8 cellular contexts compared by ENCODE assay signal in genomic region chr2:172555522-172556283, GRCh38. TPM values are rescaled to one million over a fixed set of nuclear protein-coding genes. Genes with fewer than 3 reads are reported as not detected.
A peak's percentile ranks its signal among the peaks of the same experiment; 100 is the strongest.
DNase-seq lines count a peak whose midpoint lies in the region; ATAC-seq and TF ChIP-seq lines count a peak whose summit lies in the region.

Gene PDK1, plus strand, starts transcription at chr2:172556090. Its CDS starts 61 bp downstream, at chr2:172556151.

- H3K4me1 ChIP-seq in heart right ventricle (peaks cover 0 to 46% (median 22%) of the 10 kb centered on the region in 9 donors), prostate gland (replicated peaks) (no peaks in the 10 kb centered on the region)

- DNase-seq in GM13976 (ENCODE audit: low spot score): peak; percentile 98
- peak; percentile 87 for DNase-seq in NCI-H146 (lab: John Stamatoyannopoulos, UW)
- DNase-seq in T-helper 1 cell: peak; percentile 82 to 91 (median 87)
- DNase-seq in amniotic epithelial cell (ENCODE audit: low read depth): peak; percentile 71
- DNase-seq in heart right ventricle: peak; percentile 85 to 91
- DNase-seq in prostate gland (ENCODE audit: low spot score): peak; percentile 91
- DNase-seq in ureter (ENCODE audit: low spot score): peak; percentile 92

- peak; percentile 69 for TF ChIP-seq POLR2A in prostate gland (IDR thresholded peaks at IDR 0.05)

- peak within 1 kb of the TSS; percentile 82 to 92 (median 90) for H3K4me3 ChIP-seq in heart right ventricle
- H3K4me3 ChIP-seq in prostate gland: peak within 1 kb of the TSS; percentile 71 to 84

- 0% methylated on average over 85 to 88 of the region's 88 CpGs for WGBS in heart right ventricle, 2 donors
- WGBS in prostate gland: under 1% methylated on average over 68 of the region's 88 CpGs

- peak within 1 kb of the TSS; percentile 80 to 98 (median 94) for H3K27ac ChIP-seq in heart right ventricle
- peak within 1 kb of the TSS; percentile 88 to 90 for H3K27ac ChIP-seq in prostate gland

- H3K36me3 ChIP-seq in heart right ventricle: peaks cover 0 to 24% (median 0%) of the 10 kb centered on the region in 9 donors
- no peaks in the 10 kb centered on the region for H3K36me3 ChIP-seq in prostate gland

- intact Hi-C loops in heart right ventricle (cut with DNase I): no loop called here
- intact Hi-C loops in prostate gland (cut with DNase I): no loop called here

- in situ Hi-C loops in GM13976 (cut with MboI; ENCODE audit: low sequenced_read_pairs, unreplicated experiment): no loop called here

- H3K27me3 ChIP-seq in heart right ventricle (no peaks in the 10 kb centered on the region), prostate gland (replicated peaks; ENCODE audit: insufficient read depth) (no peaks in the 10 kb centered on the region)

- TF ChIP-seq CTCF in GM13976 (IDR thresholded peaks at IDR 0.05; ENCODE audit: borderline replicate concordance, control extremely low read depth, extremely low read depth, insufficient read depth, missing control alignments) (no peak), heart right ventricle (IDR thresholded peaks at IDR 0.05) (no peak), prostate gland (IDR thresholded peaks at IDR 0.05) (peak in 2 of 4 experiments; percentile 9 to 11)

- ATAC-seq in HG02840 (IDR thresholded peaks at IDR 0.05; ENCODE audit: low FRiP score, unreplicated experiment) (peak; percentile 85), heart right ventricle (peak; percentile 96 to 98 (median 98))

- H3K9me3 ChIP-seq in heart right ventricle (no peaks in the 10 kb centered on the region), prostate gland (no peaks in the 10 kb centered on the region)

RNA-seq across cellular contexts. Expression of gene PDK1, which starts in this region (rescaled TPM):
- total RNA-seq in heart right ventricle: 100 to 1,000 TPM in 1 of 10 donors, 10 to 100 TPM in 9; 34.8 to 106 (median 54.3) TPM
- polyA plus RNA-seq in heart right ventricle: 1 to 10 TPM; 4.2 to 9.8 TPM
- total RNA-seq in prostate gland: 10 to 100 TPM in 1 of 2 donors, 1 to 10 TPM in 1; 6.2 to 14.4 TPM
- 31.4 TPM for total RNA-seq in ureter

Comparison
In these comparisons a context has a peak if more than half of its experiments do, and no peak if none do; other contexts are left out.
1. Peak in every context shown above with its lines: DNase-seq, ATAC-seq, H3K4me3 ChIP-seq and H3K27ac ChIP-seq.